Comparison of ENCODE assay signal across 1 cellular context in the genomic region with DNA sequence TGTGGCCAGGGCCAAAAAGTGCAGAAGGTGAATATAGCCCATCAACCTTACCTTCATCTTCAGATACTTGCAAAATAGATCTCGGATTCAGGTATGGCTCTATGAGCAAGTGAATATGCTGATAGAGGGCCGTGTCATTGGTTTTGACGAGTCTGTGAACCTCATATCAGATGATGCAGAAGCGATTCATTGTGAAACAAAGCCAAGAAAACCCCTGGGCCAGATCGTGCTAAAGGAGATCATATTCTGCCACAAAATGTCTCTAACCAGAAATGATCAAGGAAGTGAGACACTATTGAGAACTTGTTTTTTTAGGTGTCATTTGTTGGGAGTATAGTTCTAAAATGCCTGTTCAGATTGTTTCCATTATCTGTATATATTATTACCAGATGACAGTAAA.
TF ChIP-seq lines count a peak whose summit lies in the region.

No MANE protein-coding gene starts in this region.

TF ChIP-seq in GM12878, 131 proteins besides CTCF, POLR2A, EP300 and RAD21 (continued from another document and continues in another):
- TF ChIP-seq, protein P1, sequence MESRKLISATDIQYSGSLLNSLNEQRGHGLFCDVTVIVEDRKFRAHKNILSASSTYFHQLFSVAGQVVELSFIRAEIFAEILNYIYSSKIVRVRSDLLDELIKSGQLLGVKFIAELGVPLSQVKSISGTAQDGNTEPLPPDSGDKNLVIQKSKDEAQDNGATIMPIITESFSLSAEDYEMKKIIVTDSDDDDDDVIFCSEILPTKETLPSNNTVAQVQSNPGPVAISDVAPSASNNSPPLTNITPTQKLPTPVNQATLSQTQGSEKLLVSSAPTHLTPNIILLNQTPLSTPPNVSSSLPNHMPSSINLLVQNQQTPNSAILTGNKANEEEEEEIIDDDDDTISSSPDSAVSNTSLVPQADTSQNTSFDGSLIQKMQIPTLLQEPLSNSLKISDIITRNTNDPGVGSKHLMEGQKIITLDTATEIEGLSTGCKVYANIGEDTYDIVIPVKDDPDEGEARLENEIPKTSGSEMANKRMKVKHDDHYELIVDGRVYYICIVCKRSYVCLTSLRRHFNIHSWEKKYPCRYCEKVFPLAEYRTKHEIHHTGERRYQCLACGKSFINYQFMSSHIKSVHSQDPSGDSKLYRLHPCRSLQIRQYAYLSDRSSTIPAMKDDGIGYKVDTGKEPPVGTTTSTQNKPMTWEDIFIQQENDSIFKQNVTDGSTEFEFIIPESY (IDR thresholded peaks at IDR 0.05): no peak
- TF ChIP-seq IKZF2 (IDR thresholded peaks at IDR 0.05) (peak; percentile 21 to 27; a peak in 2 of 4 replicates), SUZ12 (IDR thresholded peaks at IDR 0.05; ENCODE audit: unreplicated experiment) (no peak), ZNF217 (IDR thresholded peaks at IDR 0.05) (no peak), MTA3 (IDR thresholded peaks at IDR 0.05; ENCODE audit: borderline replicate concordance, low read length) (no peak), BACH1 (IDR thresholded peaks at IDR 0.05; ENCODE audit: borderline replicate concordance) (peak; percentile 54; the same call in 1 of the 2 replicates), ESRRA (IDR thresholded peaks at IDR 0.05; ENCODE audit: low read length) (no peak), FOXM1 (IDR thresholded peaks at IDR 0.05; ENCODE audit: low read depth, low read length) (0 out of 2 replicates have a peak, but pooled peaks have one; percentile 33), RUNX3 (IDR thresholded peaks at IDR 0.05; ENCODE audit: low read length) (peak; percentile 80), EZH2 (IDR thresholded peaks at IDR 0.05; ENCODE audit: borderline replicate concordance, control insufficient read depth, low read depth, low read length) (no peak), PAX8 (IDR thresholded peaks at IDR 0.05) (no peak), SREBF1 (IDR thresholded peaks at IDR 0.05; ENCODE audit: low read length) (no peak), ZNF384 (IDR thresholded peaks at IDR 0.05; ENCODE audit: borderline replicate concordance, low read depth, low read length) (peak; percentile 38; the same call in 1 of the 2 replicates), HDAC2 (IDR thresholded peaks at IDR 0.05) (no peak), MYB (IDR thresholded peaks at IDR 0.05; ENCODE audit: borderline replicate concordance, low read depth, low read length) (no peak), ZBED1 (IDR thresholded peaks at IDR 0.05; ENCODE audit: borderline replicate concordance) (no peak), SIN3A (IDR thresholded peaks at IDR 0.05; ENCODE audit: low read depth, low read length) (no peak), GABPA (IDR thresholded peaks at IDR 0.05; ENCODE audit: low read depth) (no peak), ETV6 (conservative IDR thresholded peaks at IDR 0.05 in 1 of 2, IDR thresholded peaks at IDR 0.05 in 1 of 2; ENCODE audit: borderline replicate concordance in 1 of 2, low read depth in 1 of 2) (peak in 1 of 2 experiments; percentile 77; a peak in 2 of 4 replicates), MEF2A (IDR thresholded peaks at IDR 0.05; ENCODE audit: insufficient read depth, low read depth, low read length) (no peak), NR2F1 (conservative IDR thresholded peaks at IDR 0.05) (no peak), PML (IDR thresholded peaks at IDR 0.05; ENCODE audit: low read length) (no peak), RAD51 (IDR thresholded peaks at IDR 0.05) (0 out of 2 replicates have a peak, but pooled peaks have one; percentile 21), EED (IDR thresholded peaks at IDR 0.05; ENCODE audit: low read depth) (no peak)
- TF ChIP-seq, protein P2, sequence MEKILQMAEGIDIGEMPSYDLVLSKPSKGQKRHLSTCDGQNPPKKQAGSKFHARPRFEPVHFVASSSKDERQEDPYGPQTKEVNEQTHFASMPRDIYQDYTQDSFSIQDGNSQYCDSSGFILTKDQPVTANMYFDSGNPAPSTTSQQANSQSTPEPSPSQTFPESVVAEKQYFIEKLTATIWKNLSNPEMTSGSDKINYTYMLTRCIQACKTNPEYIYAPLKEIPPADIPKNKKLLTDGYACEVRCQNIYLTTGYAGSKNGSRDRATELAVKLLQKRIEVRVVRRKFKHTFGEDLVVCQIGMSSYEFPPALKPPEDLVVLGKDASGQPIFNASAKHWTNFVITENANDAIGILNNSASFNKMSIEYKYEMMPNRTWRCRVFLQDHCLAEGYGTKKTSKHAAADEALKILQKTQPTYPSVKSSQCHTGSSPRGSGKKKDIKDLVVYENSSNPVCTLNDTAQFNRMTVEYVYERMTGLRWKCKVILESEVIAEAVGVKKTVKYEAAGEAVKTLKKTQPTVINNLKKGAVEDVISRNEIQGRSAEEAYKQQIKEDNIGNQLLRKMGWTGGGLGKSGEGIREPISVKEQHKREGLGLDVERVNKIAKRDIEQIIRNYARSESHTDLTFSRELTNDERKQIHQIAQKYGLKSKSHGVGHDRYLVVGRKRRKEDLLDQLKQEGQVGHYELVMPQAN (conservative IDR thresholded peaks at IDR 0.05): no peak
- TF ChIP-seq, protein P3, sequence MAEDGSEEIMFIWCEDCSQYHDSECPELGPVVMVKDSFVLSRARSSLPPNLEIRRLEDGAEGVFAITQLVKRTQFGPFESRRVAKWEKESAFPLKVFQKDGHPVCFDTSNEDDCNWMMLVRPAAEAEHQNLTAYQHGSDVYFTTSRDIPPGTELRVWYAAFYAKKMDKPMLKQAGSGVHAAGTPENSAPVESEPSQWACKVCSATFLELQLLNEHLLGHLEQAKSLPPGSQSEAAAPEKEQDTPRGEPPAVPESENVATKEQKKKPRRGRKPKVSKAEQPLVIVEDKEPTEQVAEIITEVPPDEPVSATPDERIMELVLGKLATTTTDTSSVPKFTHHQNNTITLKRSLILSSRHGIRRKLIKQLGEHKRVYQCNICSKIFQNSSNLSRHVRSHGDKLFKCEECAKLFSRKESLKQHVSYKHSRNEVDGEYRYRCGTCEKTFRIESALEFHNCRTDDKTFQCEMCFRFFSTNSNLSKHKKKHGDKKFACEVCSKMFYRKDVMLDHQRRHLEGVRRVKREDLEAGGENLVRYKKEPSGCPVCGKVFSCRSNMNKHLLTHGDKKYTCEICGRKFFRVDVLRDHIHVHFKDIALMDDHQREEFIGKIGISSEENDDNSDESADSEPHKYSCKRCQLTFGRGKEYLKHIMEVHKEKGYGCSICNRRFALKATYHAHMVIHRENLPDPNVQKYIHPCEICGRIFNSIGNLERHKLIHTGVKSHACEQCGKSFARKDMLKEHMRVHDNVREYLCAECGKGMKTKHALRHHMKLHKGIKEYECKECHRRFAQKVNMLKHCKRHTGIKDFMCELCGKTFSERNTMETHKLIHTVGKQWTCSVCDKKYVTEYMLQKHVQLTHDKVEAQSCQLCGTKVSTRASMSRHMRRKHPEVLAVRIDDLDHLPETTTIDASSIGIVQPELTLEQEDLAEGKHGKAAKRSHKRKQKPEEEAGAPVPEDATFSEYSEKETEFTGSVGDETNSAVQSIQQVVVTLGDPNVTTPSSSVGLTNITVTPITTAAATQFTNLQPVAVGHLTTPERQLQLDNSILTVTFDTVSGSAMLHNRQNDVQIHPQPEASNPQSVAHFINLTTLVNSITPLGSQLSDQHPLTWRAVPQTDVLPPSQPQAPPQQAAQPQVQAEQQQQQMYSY (CRISPR knock-in tag; IDR thresholded peaks at IDR 0.05): no peak
- TF ChIP-seq, protein P4, sequence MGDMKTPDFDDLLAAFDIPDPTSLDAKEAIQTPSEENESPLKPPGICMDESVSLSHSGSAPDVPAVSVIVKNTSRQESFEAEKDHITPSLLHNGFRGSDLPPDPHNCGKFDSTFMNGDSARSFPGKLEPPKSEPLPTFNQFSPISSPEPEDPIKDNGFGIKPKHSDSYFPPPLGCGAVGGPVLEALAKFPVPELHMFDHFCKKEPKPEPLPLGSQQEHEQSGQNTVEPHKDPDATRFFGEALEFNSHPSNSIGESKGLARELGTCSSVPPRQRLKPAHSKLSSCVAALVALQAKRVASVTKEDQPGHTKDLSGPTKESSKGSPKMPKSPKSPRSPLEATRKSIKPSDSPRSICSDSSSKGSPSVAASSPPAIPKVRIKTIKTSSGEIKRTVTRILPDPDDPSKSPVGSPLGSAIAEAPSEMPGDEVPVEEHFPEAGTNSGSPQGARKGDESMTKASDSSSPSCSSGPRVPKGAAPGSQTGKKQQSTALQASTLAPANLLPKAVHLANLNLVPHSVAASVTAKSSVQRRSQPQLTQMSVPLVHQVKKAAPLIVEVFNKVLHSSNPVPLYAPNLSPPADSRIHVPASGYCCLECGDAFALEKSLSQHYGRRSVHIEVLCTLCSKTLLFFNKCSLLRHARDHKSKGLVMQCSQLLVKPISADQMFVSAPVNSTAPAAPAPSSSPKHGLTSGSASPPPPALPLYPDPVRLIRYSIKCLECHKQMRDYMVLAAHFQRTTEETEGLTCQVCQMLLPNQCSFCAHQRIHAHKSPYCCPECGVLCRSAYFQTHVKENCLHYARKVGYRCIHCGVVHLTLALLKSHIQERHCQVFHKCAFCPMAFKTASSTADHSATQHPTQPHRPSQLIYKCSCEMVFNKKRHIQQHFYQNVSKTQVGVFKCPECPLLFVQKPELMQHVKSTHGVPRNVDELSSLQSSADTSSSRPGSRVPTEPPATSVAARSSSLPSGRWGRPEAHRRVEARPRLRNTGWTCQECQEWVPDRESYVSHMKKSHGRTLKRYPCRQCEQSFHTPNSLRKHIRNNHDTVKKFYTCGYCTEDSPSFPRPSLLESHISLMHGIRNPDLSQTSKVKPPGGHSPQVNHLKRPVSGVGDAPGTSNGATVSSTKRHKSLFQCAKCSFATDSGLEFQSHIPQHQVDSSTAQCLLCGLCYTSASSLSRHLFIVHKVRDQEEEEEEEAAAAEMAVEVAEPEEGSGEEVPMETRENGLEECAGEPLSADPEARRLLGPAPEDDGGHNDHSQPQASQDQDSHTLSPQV (IDR thresholded peaks at IDR 0.05): 0 out of 2 replicates have a peak, but pooled peaks have one; percentile 0
- TF ChIP-seq, protein P5, sequence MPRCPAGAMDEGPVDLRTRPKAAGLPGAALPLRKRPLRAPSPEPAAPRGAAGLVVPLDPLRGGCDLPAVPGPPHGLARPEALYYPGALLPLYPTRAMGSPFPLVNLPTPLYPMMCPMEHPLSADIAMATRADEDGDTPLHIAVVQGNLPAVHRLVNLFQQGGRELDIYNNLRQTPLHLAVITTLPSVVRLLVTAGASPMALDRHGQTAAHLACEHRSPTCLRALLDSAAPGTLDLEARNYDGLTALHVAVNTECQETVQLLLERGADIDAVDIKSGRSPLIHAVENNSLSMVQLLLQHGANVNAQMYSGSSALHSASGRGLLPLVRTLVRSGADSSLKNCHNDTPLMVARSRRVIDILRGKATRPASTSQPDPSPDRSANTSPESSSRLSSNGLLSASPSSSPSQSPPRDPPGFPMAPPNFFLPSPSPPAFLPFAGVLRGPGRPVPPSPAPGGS (IDR thresholded peaks at IDR 0.05; ENCODE audit: borderline replicate concordance, insufficient read depth, low read depth, low read length, poor library complexity, severe bottlenecking): no peak
- TF ChIP-seq, protein P6, sequence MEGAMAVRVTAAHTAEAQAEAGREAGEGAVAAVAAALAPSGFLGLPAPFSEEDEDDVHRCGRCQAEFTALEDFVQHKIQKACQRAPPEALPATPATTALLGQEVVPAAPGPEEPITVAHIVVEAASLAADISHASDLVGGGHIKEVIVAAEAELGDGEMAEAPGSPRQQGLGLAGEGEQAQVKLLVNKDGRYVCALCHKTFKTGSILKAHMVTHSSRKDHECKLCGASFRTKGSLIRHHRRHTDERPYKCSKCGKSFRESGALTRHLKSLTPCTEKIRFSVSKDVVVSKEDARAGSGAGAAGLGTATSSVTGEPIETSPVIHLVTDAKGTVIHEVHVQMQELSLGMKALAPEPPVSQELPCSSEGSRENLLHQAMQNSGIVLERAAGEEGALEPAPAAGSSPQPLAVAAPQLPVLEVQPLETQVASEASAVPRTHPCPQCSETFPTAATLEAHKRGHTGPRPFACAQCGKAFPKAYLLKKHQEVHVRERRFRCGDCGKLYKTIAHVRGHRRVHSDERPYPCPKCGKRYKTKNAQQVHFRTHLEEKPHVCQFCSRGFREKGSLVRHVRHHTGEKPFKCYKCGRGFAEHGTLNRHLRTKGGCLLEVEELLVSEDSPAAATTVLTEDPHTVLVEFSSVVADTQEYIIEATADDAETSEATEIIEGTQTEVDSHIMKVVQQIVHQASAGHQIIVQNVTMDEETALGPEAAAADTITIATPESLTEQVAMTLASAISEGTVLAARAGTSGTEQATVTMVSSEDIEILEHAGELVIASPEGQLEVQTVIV (IDR thresholded peaks at IDR 0.05; ENCODE audit: borderline replicate concordance, partially characterized antibody): no peak
- TF ChIP-seq, protein P7, sequence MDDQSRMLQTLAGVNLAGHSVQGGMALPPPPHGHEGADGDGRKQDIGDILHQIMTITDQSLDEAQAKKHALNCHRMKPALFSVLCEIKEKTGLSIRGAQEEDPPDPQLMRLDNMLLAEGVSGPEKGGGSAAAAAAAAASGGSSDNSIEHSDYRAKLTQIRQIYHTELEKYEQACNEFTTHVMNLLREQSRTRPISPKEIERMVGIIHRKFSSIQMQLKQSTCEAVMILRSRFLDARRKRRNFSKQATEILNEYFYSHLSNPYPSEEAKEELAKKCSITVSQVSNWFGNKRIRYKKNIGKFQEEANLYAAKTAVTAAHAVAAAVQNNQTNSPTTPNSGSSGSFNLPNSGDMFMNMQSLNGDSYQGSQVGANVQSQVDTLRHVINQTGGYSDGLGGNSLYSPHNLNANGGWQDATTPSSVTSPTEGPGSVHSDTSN (IDR thresholded peaks at IDR 0.05; ENCODE audit: insufficient replicate concordance, low read depth, low read length): no peak
- TF ChIP-seq, protein P8, sequence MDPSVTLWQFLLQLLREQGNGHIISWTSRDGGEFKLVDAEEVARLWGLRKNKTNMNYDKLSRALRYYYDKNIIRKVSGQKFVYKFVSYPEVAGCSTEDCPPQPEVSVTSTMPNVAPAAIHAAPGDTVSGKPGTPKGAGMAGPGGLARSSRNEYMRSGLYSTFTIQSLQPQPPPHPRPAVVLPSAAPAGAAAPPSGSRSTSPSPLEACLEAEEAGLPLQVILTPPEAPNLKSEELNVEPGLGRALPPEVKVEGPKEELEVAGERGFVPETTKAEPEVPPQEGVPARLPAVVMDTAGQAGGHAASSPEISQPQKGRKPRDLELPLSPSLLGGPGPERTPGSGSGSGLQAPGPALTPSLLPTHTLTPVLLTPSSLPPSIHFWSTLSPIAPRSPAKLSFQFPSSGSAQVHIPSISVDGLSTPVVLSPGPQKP (IDR thresholded peaks at IDR 0.05; ENCODE audit: low read depth, low read length): no peak
- TF ChIP-seq, protein P9, sequence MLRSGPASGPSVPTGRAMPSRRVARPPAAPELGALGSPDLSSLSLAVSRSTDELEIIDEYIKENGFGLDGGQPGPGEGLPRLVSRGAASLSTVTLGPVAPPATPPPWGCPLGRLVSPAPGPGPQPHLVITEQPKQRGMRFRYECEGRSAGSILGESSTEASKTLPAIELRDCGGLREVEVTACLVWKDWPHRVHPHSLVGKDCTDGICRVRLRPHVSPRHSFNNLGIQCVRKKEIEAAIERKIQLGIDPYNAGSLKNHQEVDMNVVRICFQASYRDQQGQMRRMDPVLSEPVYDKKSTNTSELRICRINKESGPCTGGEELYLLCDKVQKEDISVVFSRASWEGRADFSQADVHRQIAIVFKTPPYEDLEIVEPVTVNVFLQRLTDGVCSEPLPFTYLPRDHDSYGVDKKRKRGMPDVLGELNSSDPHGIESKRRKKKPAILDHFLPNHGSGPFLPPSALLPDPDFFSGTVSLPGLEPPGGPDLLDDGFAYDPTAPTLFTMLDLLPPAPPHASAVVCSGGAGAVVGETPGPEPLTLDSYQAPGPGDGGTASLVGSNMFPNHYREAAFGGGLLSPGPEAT (IDR thresholded peaks at IDR 0.05; ENCODE audit: low read depth): peak; percentile 89
- TF ChIP-seq, protein P10, sequence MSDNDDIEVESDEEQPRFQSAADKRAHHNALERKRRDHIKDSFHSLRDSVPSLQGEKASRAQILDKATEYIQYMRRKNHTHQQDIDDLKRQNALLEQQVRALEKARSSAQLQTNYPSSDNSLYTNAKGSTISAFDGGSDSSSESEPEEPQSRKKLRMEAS (IDR thresholded peaks at IDR 0.05; ENCODE audit: low read depth, low read length): no peak
